Comparison of ENCODE assay signal across 8 cellular contexts in genomic region chr2:230411484-230412368, GRCh38. TPM values are rescaled to one million over a fixed set of nuclear protein-coding genes. Genes with fewer than 3 reads are reported as not detected.
DNase-seq lines count a peak whose midpoint lies in the region; ATAC-seq and TF ChIP-seq lines count a peak whose summit lies in the region.

No MANE protein-coding gene starts in this region.

- ATAC-seq in GM19397 (IDR thresholded peaks at IDR 0.05; ENCODE audit: unreplicated experiment) (peak; percentile 49), HG03469 (IDR thresholded peaks at IDR 0.05; ENCODE audit: unreplicated experiment) (peak; percentile 32)

- H3K9me3 Mint-ChIP-seq in type B pancreatic cell, result no peaks in the 10 kb centered on the region

- peak overlapping the region; percentile 77 for H3K27ac ChIP-seq in RWPE1

- TF ChIP-seq CTCF in RWPE1 (conservative IDR thresholded peaks at IDR 0.05; ENCODE audit: low read depth), result no peak
- TF ChIP-seq CTCF in type B pancreatic cell (conservative IDR thresholded peaks at IDR 0.05), result peak; percentile 14

- H3K4me3 Mint-ChIP-seq in type B pancreatic cell, result peak overlapping the region; percentile 94

- in situ Hi-C loops in Caki2 (cut with HindIII; ENCODE audit: low pct_unique_long_range_greater_than_20kb, low sequenced_read_pairs), result no loop called here

- POLR2A ChIA-PET in RWPE1 (lab: Yijun Ruan, JAX; ENCODE audit: low non-redundant PET), result no interaction called here

- CTCF ChIA-PET in RWPE1 (lab: Yijun Ruan, JAX), result interaction anchor here (0.7 to 1.1 kb wide), 2 partner anchors 343 to 386 kb away, joined by 3 read pairs; partner anchors contain the start of gene SLC16A14

- H3K27me3 Mint-ChIP-seq in type B pancreatic cell, result peaks cover 33% of the 10 kb centered on the region

- no peaks in the 10 kb centered on the region for H3K4me1 Mint-ChIP-seq in type B pancreatic cell (ENCODE audit: unreplicated experiment)

- no peaks in the 10 kb centered on the region for H3K36me3 Mint-ChIP-seq in type B pancreatic cell

- H3K27ac Mint-ChIP-seq in type B pancreatic cell, result peak overlapping the region; percentile 96

- DNase-seq in Caki2 (ENCODE audit: low read depth), result peak; percentile 59
- peak; percentile 70 for DNase-seq in RWPE1 (ENCODE audit: low spot score)
- DNase-seq in activated naive CD4-positive, alpha-beta T cell treated with anti-CD3 and anti-CD28 coated beads, Interleukin-2, amount 50 U/mL, for 16 hours, result peak; percentile 55
- peak; percentile 87 for DNase-seq in germinal center (ENCODE audit: low spot score)
- DNase-seq in nucleus accumbens (lab: John Stamatoyannopoulos, UW), result peak in 30 of 56 donors; percentile 5 to 61 (median 32)
- no peak for DNase-seq in type B pancreatic cell (ENCODE audit: extremely low spot score, unreplicated experiment)

RNA-seq across cellular contexts. Expression of gene SP100, which starts 4.3 kb away (rescaled TPM):
- 38.5 and 46.4 TPM in 2 replicates for total RNA-seq in Caki2 (2014; rRNA removed; shearing (Covaris generic); ENCODE audit: low replicate concordance)
- total RNA-seq in type B pancreatic cell (ENCODE audit: low replicate concordance), result 21.7 and 41.8 TPM in 2 replicates
